26 cellular contexts compared by ENCODE assay signal in genomic region chr2:73074110-73075069, GRCh38.
"Had no signal": no experiment of that assay in that cellular context is flagged by ENCODE, and none has a peak within 500 bp of the region (broad histone marks: within the 10 kb centered on the region; RNA-seq: fewer than 3 reads in every experiment).

No MANE protein-coding gene starts in this region.

- H3K27me3 ChIP-seq: gastroesophageal sphincter, left lung, ovary, sigmoid colon, suprapubic skin, tibial artery had no signal

- H3K4me3 ChIP-seq: gastroesophageal sphincter, left lung, lung, ovary, sigmoid colon, smooth muscle cell, suprapubic skin, tibial artery had no signal

- H3K27me3 Mint-ChIP-seq: activated B cell treated with CpG ODN at 0.5 μM for 24 hours; activated CD8-positive, alpha-beta T cell treated with anti-CD3 and anti-CD28 coated beads for 36 hours; activated naive CD8-positive, alpha-beta T cell treated with anti-CD3 and anti-CD28 coated beads, Interleukin-2, amount 50 U/mL, for 24 hours; progenitor cell of endocrine pancreas had no signal

- H3K36me3 Mint-ChIP-seq: activated naive CD4-positive, alpha-beta T cell treated with anti-CD3 and anti-CD28 coated beads, Interleukin-2, amount 10 ng/mL, durations not matched to agents 7 days and 5 days; immature natural killer cell had no signal

- H3K27ac ChIP-seq: gastroesophageal sphincter, left lung, neutrophil, ovary, suprapubic skin, tibial artery had no signal

- DNase-seq: activated B cell treated with CpG ODN at 0.5 μM for 24 hours; activated CD4-positive, alpha-beta T cell treated with anti-CD3 and anti-CD28 coated beads, Interleukin-2, amount 50 U/mL, for 1 hour; activated CD8-positive, alpha-beta T cell treated with anti-CD3 and anti-CD28 coated beads for 36 hours; activated gamma-delta T cell; activated naive CD4-positive, alpha-beta T cell treated with anti-CD3 and anti-CD28 coated beads, Interleukin-2, amount 10 ng/mL, durations not matched to agents 7 days and 5 days; activated naive CD8-positive, alpha-beta T cell treated with anti-CD3 and anti-CD28 coated beads, Interleukin-2, amount 50 U/mL, for 24 hours; activated T-cell treated with anti-CD3 and anti-CD28 coated beads, Interleukin-2, amount 50 U/mL, for 72 hours; immature natural killer cell; kidney glomerular epithelial cell; mesendoderm; sigmoid colon; stimulated activated CD4-positive, alpha-beta T cell treated with anti-CD3 and anti-CD28 coated beads, Interleukin-15, amount 100 ng/mL, for 24 hours; stimulated activated naive CD4-positive, alpha-beta T cell; T-helper 1 cell; tibial artery had no signal

- H3K27ac Mint-ChIP-seq: activated B cell treated with CpG ODN at 0.5 μM for 24 hours; activated CD8-positive, alpha-beta T cell treated with anti-CD3 and anti-CD28 coated beads for 36 hours; activated naive CD4-positive, alpha-beta T cell treated with anti-CD3 and anti-CD28 coated beads, Interleukin-2, amount 10 ng/mL, durations not matched to agents 7 days and 5 days; activated naive CD8-positive, alpha-beta T cell treated with anti-CD3 and anti-CD28 coated beads, Interleukin-2, amount 50 U/mL, for 24 hours; activated T-cell treated with anti-CD3 and anti-CD28 coated beads, Interleukin-2, amount 50 U/mL, for 72 hours; nephron; progenitor cell of endocrine pancreas; T-helper 2 cell treated with Interferon-gamma antibody and Interleukin-4, amounts not matched to agents 5 μg/mL and 100 μg/mL, for 36 hours had no signal

- FAIRE-seq: endothelial cell of umbilical vein had no signal

- H3K4me3 Mint-ChIP-seq: activated B cell treated with CpG ODN at 0.5 μM for 24 hours; activated CD8-positive, alpha-beta T cell treated with anti-CD3 and anti-CD28 coated beads for 36 hours; activated naive CD4-positive, alpha-beta T cell treated with anti-CD3 and anti-CD28 coated beads, Interleukin-2, amount 10 ng/mL, durations not matched to agents 7 days and 5 days; activated naive CD8-positive, alpha-beta T cell treated with anti-CD3 and anti-CD28 coated beads, Interleukin-2, amount 50 U/mL, for 24 hours; activated T-cell treated with anti-CD3 and anti-CD28 coated beads, Interleukin-2, amount 50 U/mL, for 72 hours; immature natural killer cell; nephron; T-helper 2 cell treated with Interferon-gamma antibody and Interleukin-4, amounts not matched to agents 5 μg/mL and 100 μg/mL, for 36 hours had no signal

- H3K9me3 ChIP-seq: gastroesophageal sphincter, left lung, neutrophil, ovary, sigmoid colon, suprapubic skin, tibial artery had no signal

- H3K36me3 ChIP-seq: neutrophil, ovary had no signal

- H3K9me3 Mint-ChIP-seq: activated B cell treated with CpG ODN at 0.5 μM for 24 hours; activated CD8-positive, alpha-beta T cell treated with anti-CD3 and anti-CD28 coated beads for 36 hours; activated naive CD4-positive, alpha-beta T cell treated with anti-CD3 and anti-CD28 coated beads, Interleukin-2, amount 10 ng/mL, durations not matched to agents 7 days and 5 days; activated naive CD8-positive, alpha-beta T cell treated with anti-CD3 and anti-CD28 coated beads, Interleukin-2, amount 50 U/mL, for 24 hours; activated T-cell treated with anti-CD3 and anti-CD28 coated beads, Interleukin-2, amount 50 U/mL, for 72 hours; immature natural killer cell; nephron; T-helper 2 cell treated with Interferon-gamma antibody and Interleukin-4, amounts not matched to agents 5 μg/mL and 100 μg/mL, for 36 hours had no signal

- ATAC-seq: activated CD8-positive, alpha-beta T cell treated with anti-CD3 and anti-CD28 coated beads for 36 hours; activated naive CD8-positive, alpha-beta T cell treated with anti-CD3 and anti-CD28 coated beads, Interleukin-2, amount 50 U/mL, for 24 hours; activated T-cell treated with anti-CD3 and anti-CD28 coated beads, Interleukin-2, amount 50 U/mL, for 72 hours; gastroesophageal sphincter; left lung had no signal
